32 cellular contexts compared by ENCODE assay signal in genomic region chr16:3485821-3486505, GRCh38. TPM values are rescaled to one million over a fixed set of nuclear protein-coding genes. Genes with fewer than 3 reads are reported as not detected.
A peak's percentile ranks its signal among the peaks of the same experiment; 100 is the strongest.
DNase-seq lines count a peak whose midpoint lies in the region; ATAC-seq, FAIRE-seq and TF ChIP-seq lines count a peak whose summit lies in the region.
"Had no signal": no experiment of that assay in that cellular context is flagged by ENCODE, and none has a peak within 500 bp of the region (broad histone marks: within the 10 kb centered on the region; RNA-seq: fewer than 3 reads in every experiment).

No MANE protein-coding gene starts in this region.

- intact Hi-C loops in activated CD4-positive, alpha-beta T cell treated with anti-CD3 and anti-CD28 coated beads for 36 hours (cut with DNase I, micrococcal nuclease), result no loop called here
- intact Hi-C loops in activated CD4-positive, alpha-beta T cell treated with anti-CD3 and anti-CD28 coated beads, Interleukin-2, amount 10 ng/mL, durations not matched to agents 24 days and 14 days (cut with micrococcal nuclease), result no loop called here
- intact Hi-C loops in HCT116 (cut with micrococcal nuclease), result no loop called here

- no peak overlapping the region for H2BK15ac ChIP-seq in H1 (ENCODE audit: low read length)
- peak overlapping the region; percentile 10 for H2BK15ac ChIP-seq in neuronal stem cell (ENCODE audit: low read length)

- RAD21 ChIA-PET in HCT116 (lab: Charles Lee; ENCODE audit: low non-redundant PET in 1 of 2, low total read pairs in 2 of 2, uncharacterized antibody in 2 of 2, unreplicated experiment in 2 of 2), result no interaction called here

- no peaks in the 10 kb centered on the region for H3K27me3 Mint-ChIP-seq in activated CD4-positive, alpha-beta T cell treated with anti-CD3 and anti-CD28 coated beads for 36 hours
- no peaks in the 10 kb centered on the region for H3K27me3 Mint-ChIP-seq in activated CD4-positive, alpha-beta T cell treated with anti-CD3 and anti-CD28 coated beads, Interleukin-2, amount 10 ng/mL, durations not matched to agents 24 days and 14 days
- H3K27me3 Mint-ChIP-seq: activated CD4-positive, alpha-beta T cell treated with anti-CD3 and anti-CD28 coated beads, Interleukin-2, amount 10 ng/mL, durations not matched to agents 7 days and 5 days; activated naive CD4-positive, alpha-beta T cell treated with anti-CD3 and anti-CD28 coated beads, Interleukin-2, amount 10 ng/mL, durations not matched to agents 7 days and 5 days; CD8-positive, alpha-beta memory T cell; stimulated activated memory B cell treated with anti-CD40 and anti-IgM and Interleukin-4, amounts not matched to agents 10 μg/mL and 1 μg/mL and 100 μg/mL, for 72 hours had no signal

- H3K9ac ChIP-seq in HCT116 (ENCODE audit: low read length) (no peak overlapping the region), H1 (replicated peaks in 1 of 4; ENCODE audit: extremely low read depth in 1 of 4, low read depth in 3 of 4, low read length in 3 of 4) (no peak overlapping the region; a peak in 1 of 7 replicates), neuronal stem cell (ENCODE audit: low read depth, low read length, poor library complexity) (peak overlapping the region; percentile 40)

- H3K23ac ChIP-seq in H1 (ENCODE audit: insufficient read length) (no peak overlapping the region), neuronal stem cell (ENCODE audit: low read depth, low read length, poor library complexity) (peak overlapping the region; percentile 87)

- no peak for DNase-seq in activated CD4-positive, alpha-beta T cell treated with anti-CD3 and anti-CD28 coated beads for 36 hours
- no peak for DNase-seq in activated CD4-positive, alpha-beta T cell treated with anti-CD3 and anti-CD28 coated beads, Interleukin-2, amount 10 ng/mL, durations not matched to agents 24 days and 14 days
- no peak for DNase-seq in HCT116 (ENCODE audit: low read depth, low spot score)
- no peak for DNase-seq in H1 (ENCODE audit: low read depth in 1 of 2, low spot score in 2 of 2)
- DNase-seq in neuronal stem cell (ENCODE audit: low spot score), result no peak
- no peak for DNase-seq in NCI-H345 treated with DMSO at 0.1 percent for 48 hours (lab: John Stamatoyannopoulos, UW; ENCODE audit: unreplicated experiment)
- no peak for DNase-seq in NCI-H446 treated with DMSO at 0.1 percent for 48 hours (lab: John Stamatoyannopoulos, UW)
- DNase-seq in SHP77 treated with DMSO at 0.1 percent for 48 hours (lab: John Stamatoyannopoulos, UW), result no peak
- DNase-seq: activated CD4-positive, alpha-beta T cell treated with anti-CD3 and anti-CD28 coated beads, Interleukin-2, amount 10 ng/mL, durations not matched to agents 7 days and 5 days; activated naive CD4-positive, alpha-beta T cell treated with anti-CD3 and anti-CD28 coated beads, Interleukin-2, amount 10 ng/mL, durations not matched to agents 7 days and 5 days; amniotic stem cell; DMS79 treated with DMSO at 0.1 percent for 48 hours; HFFc6; mammary epithelial cell; NCI-H2171 treated with DMSO at 0.1 percent for 48 hours; NCI-H526; stimulated activated CD4-positive, alpha-beta T cell treated with anti-CD3 and anti-CD28 coated beads, Interleukin-4, amount 100 ng/mL, for 1 hour had no signal

- no peaks in the 10 kb centered on the region for H3K9me3 Mint-ChIP-seq in activated CD4-positive, alpha-beta T cell treated with anti-CD3 and anti-CD28 coated beads for 36 hours (ENCODE audit: low read depth)
- no peaks in the 10 kb centered on the region for H3K9me3 Mint-ChIP-seq in activated CD4-positive, alpha-beta T cell treated with anti-CD3 and anti-CD28 coated beads, Interleukin-2, amount 10 ng/mL, durations not matched to agents 24 days and 14 days
- H3K9me3 Mint-ChIP-seq: activated CD4-positive, alpha-beta T cell treated with anti-CD3 and anti-CD28 coated beads, Interleukin-2, amount 10 ng/mL, durations not matched to agents 7 days and 5 days; activated naive CD4-positive, alpha-beta T cell treated with anti-CD3 and anti-CD28 coated beads, Interleukin-2, amount 10 ng/mL, durations not matched to agents 7 days and 5 days; CD8-positive, alpha-beta memory T cell; HFFc6; stimulated activated memory B cell treated with anti-CD40 and anti-IgM and Interleukin-4, amounts not matched to agents 10 μg/mL and 1 μg/mL and 100 μg/mL, for 72 hours; T-helper 1 cell treated with Interleukin-12 subunit alpha and Interleukin-12 subunit beta and Interleukin-4 antibody, amounts not matched to agents 30 μg/mL and 1 μg/mL, for 36 hours had no signal

- ATAC-seq in activated CD4-positive, alpha-beta T cell treated with anti-CD3 and anti-CD28 coated beads for 36 hours, result peak; percentile 27
- peak; percentile 25; the same call in 1 of the 2 replicates for ATAC-seq in HCT116
- ATAC-seq: stimulated activated memory B cell treated with anti-CD40 and anti-IgM and Interleukin-4, amounts not matched to agents 10 μg/mL and 1 μg/mL and 100 μg/mL, for 72 hours had no signal

- CTCF ChIA-PET in activated CD4-positive, alpha-beta T cell treated with anti-CD3 and anti-CD28 coated beads for 36 hours (lab: Charles Lee), result interaction anchor here (0.6 kb wide), 1 partner anchor 114 kb away, joined by 4 read pairs; no protein-coding TSS in a partner anchor
- CTCF ChIA-PET in HCT116 (lab: Charles Lee) (no interaction called here), H1 (lab: Charles Lee; ENCODE audit: partially characterized antibody) (interaction anchor here (0.6 to 6.7 kb wide), 10 partner anchors 8 to 203 kb away, joined by 3 to 27 read pairs (median 3); partner anchors contain the start of genes C16orf90 and CLUAP1)

- no peak for TF ChIP-seq RAD21 in HCT116 (IDR thresholded peaks at IDR 0.05; ENCODE audit: low read depth)
- TF ChIP-seq RAD21 in H1 (IDR thresholded peaks at IDR 0.05 in 1 of 2, conservative IDR thresholded peaks at IDR 0.05 in 1 of 2; ENCODE audit: low read depth in 2 of 2, low read length in 2 of 2), result peak; percentile 32 to 50; a peak in 3 of 4 replicates

- no peak overlapping the region for H3K4ac ChIP-seq in H1 (replicated peaks; ENCODE audit: insufficient read length, low read depth, low read length)
- H3K4ac ChIP-seq in neuronal stem cell (ENCODE audit: low read length), result no peak overlapping the region

- no TSS peak for BruUV-seq in HCT116 (replicated peaks; lab: Mats Ljungman, UMichigan)

- no peaks in the 10 kb centered on the region for H3K9me2 ChIP-seq in HCT116 (ENCODE audit: insufficient read depth)

- no peak for TF ChIP-seq EP300 in H1 (IDR thresholded peaks at IDR 0.05; ENCODE audit: borderline replicate concordance in 1 of 2, low read depth in 2 of 2, low read length in 2 of 2)

- H2BK120ac ChIP-seq in H1 (replicated peaks; ENCODE audit: low read depth, low read length) (no peak overlapping the region), neuronal stem cell (ENCODE audit: low read depth, low read length) (no peak overlapping the region)

- no peak overlapping the region for H2BK12ac ChIP-seq in H1 (ENCODE audit: low read depth, low read length)
- no peak overlapping the region for H2BK12ac ChIP-seq in neuronal stem cell (ENCODE audit: low read length)

- H3K14ac ChIP-seq in H1 (ENCODE audit: insufficient read length), result no peak overlapping the region
- no peak overlapping the region for H3K14ac ChIP-seq in neuronal stem cell (ENCODE audit: low read length)

- no peak for TF ChIP-seq CTCF in HCT116 (IDR thresholded peaks at IDR 0.05 in 2 of 3, conservative IDR thresholded peaks at IDR 0.05 in 1 of 3; ENCODE audit: borderline replicate concordance in 1 of 3, insufficient read depth in 1 of 3, low read depth in 2 of 3, low read length in 2 of 3)
- TF ChIP-seq CTCF in H1 (IDR thresholded peaks at IDR 0.05; ENCODE audit: control extremely low read depth in 1 of 3, insufficient read depth in 1 of 3, low read depth in 1 of 3, low read length in 3 of 3), result peak; percentile 51 to 70 (median 68)

- H3K4me3 ChIP-seq in HCT116 (replicated peaks in 1 of 2; ENCODE audit: low read depth in 1 of 2, low read length in 2 of 2), result no peak overlapping the region
- no peak overlapping the region for H3K4me3 ChIP-seq in H1 (ENCODE audit: extremely low read depth in 1 of 4, insufficient read depth in 2 of 4, low read depth in 3 of 4, low read length in 4 of 4)
- H3K4me3 ChIP-seq in neuronal stem cell (ENCODE audit: low read length in 2 of 2), result peak overlapping the region in 1 of 2 donors; percentile 41
- H3K4me3 ChIP-seq: A549, Peyer's patch, suprapubic skin had no signal

- H3K9me3 ChIP-seq in HCT116 (ENCODE audit: control insufficient read depth in 1 of 2, insufficient read depth in 1 of 2, low read depth in 1 of 2, low read length in 2 of 2) (no peaks in the 10 kb centered on the region), H1 (ENCODE audit: insufficient read depth in 2 of 2, low read depth in 1 of 2, low read length in 1 of 2) (no peaks in the 10 kb centered on the region), neuronal stem cell (replicated peaks in 1 of 2; ENCODE audit: control insufficient read depth in 2 of 2, insufficient read depth in 1 of 2, low read depth in 1 of 2, low read length in 2 of 2) (peaks cover 0 to 3% of the 10 kb centered on the region in 2 donors)
- H3K9me3 ChIP-seq: A549, Peyer's patch, suprapubic skin had no signal

- H3K27me3 ChIP-seq in HCT116 (ENCODE audit: insufficient read depth, low read length) (no peaks in the 10 kb centered on the region), H1 (replicated peaks in 1 of 4; ENCODE audit: control insufficient read depth in 3 of 4, extremely low read depth in 1 of 4, insufficient read depth in 3 of 4, low read length in 3 of 4) (no peaks in the 10 kb centered on the region), neuronal stem cell (ENCODE audit: control insufficient read depth in 3 of 3, insufficient read depth in 3 of 3, low read depth in 1 of 3, low read length in 3 of 3) (no peaks in the 10 kb centered on the region)
- H3K27me3 ChIP-seq: Peyer's patch, suprapubic skin had no signal

- H4K8ac ChIP-seq in H1 (ENCODE audit: extremely low read depth, insufficient read depth, low read length) (no peak overlapping the region), neuronal stem cell (ENCODE audit: low read depth, low read length) (no peak overlapping the region)

- H3K4me1 Mint-ChIP-seq in activated CD4-positive, alpha-beta T cell treated with anti-CD3 and anti-CD28 coated beads for 36 hours, result no peaks in the 10 kb centered on the region
- H3K4me1 Mint-ChIP-seq in activated CD4-positive, alpha-beta T cell treated with anti-CD3 and anti-CD28 coated beads, Interleukin-2, amount 10 ng/mL, durations not matched to agents 24 days and 14 days, result no peaks in the 10 kb centered on the region
- H3K4me1 Mint-ChIP-seq: activated CD4-positive, alpha-beta T cell treated with anti-CD3 and anti-CD28 coated beads, Interleukin-2, amount 10 ng/mL, durations not matched to agents 7 days and 5 days; activated naive CD4-positive, alpha-beta T cell treated with anti-CD3 and anti-CD28 coated beads, Interleukin-2, amount 10 ng/mL, durations not matched to agents 7 days and 5 days had no signal

- H2BK20ac ChIP-seq in H1 (ENCODE audit: low read length), result no peak overlapping the region

- no peak overlapping the region for H4K91ac ChIP-seq in H1 (replicated peaks; ENCODE audit: insufficient read length, low read length)
- H4K91ac ChIP-seq in neuronal stem cell (ENCODE audit: low read depth, low read length, poor library complexity), result no peak overlapping the region

- FAIRE-seq in H1 (lab: Jason Lieb, UNC), result no peak
- FAIRE-seq: A549, bronchial epithelial cell, endothelial cell of umbilical vein, HTR-8/SVneo, urothelium cell line had no signal

- H3K4me2 ChIP-seq in HCT116 (ENCODE audit: low read length) (no peak overlapping the region), H1 (ENCODE audit: insufficient read depth in 1 of 2, low read depth in 2 of 2, low read length in 2 of 2) (no peak overlapping the region), neuronal stem cell (ENCODE audit: insufficient read depth, low read length, poor library complexity, severe bottlenecking) (no peak overlapping the region)
- H3K4me2 ChIP-seq: A549 had no signal

- H3K79me1 ChIP-seq in H1 (ENCODE audit: low read depth, low read length) (peaks cover 3% of the 10 kb centered on the region; the same call in 1 of the 2 replicates), neuronal stem cell (ENCODE audit: low read depth, low read length) (peaks cover 10% of the 10 kb centered on the region)

- POLR2A ChIA-PET in activated CD4-positive, alpha-beta T cell treated with anti-CD3 and anti-CD28 coated beads for 36 hours (lab: Charles Lee), result no interaction called here
- POLR2A ChIA-PET in HCT116 (lab: Charles Lee), result no interaction called here
- POLR2A ChIA-PET in H1 (lab: Charles Lee; ENCODE audit: partially characterized antibody), result interaction anchor here (0.9 to 2.7 kb wide), 4 partner anchors 15 to 202 kb away, joined by 3 to 9 read pairs (median 4); partner anchors contain the start of genes CLUAP1 and ZNF263

- no peaks in the 10 kb centered on the region for H4K20me1 ChIP-seq in HCT116 (ENCODE audit: insufficient read depth)
- peaks cover 2 to 18% of the 10 kb centered on the region in 2 experiments for H4K20me1 ChIP-seq in H1 (replicated peaks in 1 of 2; ENCODE audit: control insufficient read depth in 1 of 2, insufficient read depth in 2 of 2, low read length in 2 of 2)

- H2BK5ac ChIP-seq in H1 (ENCODE audit: low read depth, low read length), result peak overlapping the region; percentile 30; the same call in 1 of the 2 replicates
- no peak overlapping the region for H2BK5ac ChIP-seq in neuronal stem cell (ENCODE audit: low read length)

- H3K36me3 ChIP-seq in HCT116 (ENCODE audit: control insufficient read depth in 1 of 2, insufficient read depth in 2 of 2, low read length in 2 of 2) (peaks cover 15 to 20% of the 10 kb centered on the region in 2 experiments; a peak in 3 of 4 replicates), H1 (ENCODE audit: control insufficient read depth in 2 of 4, insufficient read depth in 4 of 4, low read length in 3 of 4) (peaks cover 5 to 21% (median 17%) of the 10 kb centered on the region in 4 experiments; a peak in 5 of 8 replicates), neuronal stem cell (replicated peaks in 1 of 2; ENCODE audit: control insufficient read depth in 2 of 2, insufficient read depth in 2 of 2, low read length in 2 of 2) (peaks cover 43 to 69% of the 10 kb centered on the region in 2 donors)

- H3K18ac ChIP-seq in H1 (ENCODE audit: extremely low read depth, low read length) (no peak overlapping the region), neuronal stem cell (ENCODE audit: low read length) (peak overlapping the region; percentile 36)

- H3K79me2 ChIP-seq in HCT116 (ENCODE audit: insufficient read depth, low read length), result peaks cover 10% of the 10 kb centered on the region; the same call in 1 of the 2 replicates
- H3K79me2 ChIP-seq in H1 (ENCODE audit: control insufficient read depth in 1 of 2, insufficient read depth in 2 of 2, low read length in 2 of 2), result no peaks in the 10 kb centered on the region

- H3K4me1 ChIP-seq in HCT116 (ENCODE audit: control insufficient read depth in 1 of 2, insufficient read depth in 2 of 2, low read length in 2 of 2) (no peaks in the 10 kb centered on the region), H1 (replicated peaks in 1 of 4; ENCODE audit: control insufficient read depth in 3 of 4, insufficient read depth in 4 of 4, low read length in 3 of 4) (peaks cover 0 to 6% (median 1%) of the 10 kb centered on the region in 4 experiments; a peak in 2 of 7 replicates), neuronal stem cell (ENCODE audit: control insufficient read depth in 2 of 2, insufficient read depth in 1 of 2, low read depth in 1 of 2, low read length in 2 of 2) (peaks cover 0 to 3% of the 10 kb centered on the region in 2 donors)
- H3K4me1 ChIP-seq: A549, Peyer's patch, suprapubic skin had no signal

- no peaks in the 10 kb centered on the region for H3K23me2 ChIP-seq in H1 (ENCODE audit: low read depth, low read length)

- no peak overlapping the region for H3K4me3 Mint-ChIP-seq in activated CD4-positive, alpha-beta T cell treated with anti-CD3 and anti-CD28 coated beads for 36 hours
- H3K4me3 Mint-ChIP-seq in activated CD4-positive, alpha-beta T cell treated with anti-CD3 and anti-CD28 coated beads, Interleukin-2, amount 10 ng/mL, durations not matched to agents 24 days and 14 days, result no peak overlapping the region
- H3K4me3 Mint-ChIP-seq: activated CD4-positive, alpha-beta T cell treated with anti-CD3 and anti-CD28 coated beads, Interleukin-2, amount 10 ng/mL, durations not matched to agents 7 days and 5 days; activated naive CD4-positive, alpha-beta T cell treated with anti-CD3 and anti-CD28 coated beads, Interleukin-2, amount 10 ng/mL, durations not matched to agents 7 days and 5 days; HFFc6; stimulated activated memory B cell treated with anti-CD40 and anti-IgM and Interleukin-4, amounts not matched to agents 10 μg/mL and 1 μg/mL and 100 μg/mL, for 72 hours; T-helper 1 cell treated with Interleukin-12 subunit alpha and Interleukin-12 subunit beta and Interleukin-4 antibody, amounts not matched to agents 30 μg/mL and 1 μg/mL, for 36 hours had no signal

- no peak overlapping the region for H3K27ac ChIP-seq in HCT116 (ENCODE audit: low read depth, low read length)
- no peak overlapping the region for H3K27ac ChIP-seq in H1 (ENCODE audit: low read depth, low read length)
- no peak overlapping the region for H3K27ac ChIP-seq in neuronal stem cell (replicated peaks; ENCODE audit: low read length)
- H3K27ac ChIP-seq: A549, Peyer's patch, suprapubic skin had no signal

- H2AFZ ChIP-seq in HCT116 (ENCODE audit: low read depth, low read length, poor library complexity, severe bottlenecking), result no peak overlapping the region
- H2AFZ ChIP-seq in H1 (ENCODE audit: low read length), result no peak overlapping the region
- no peak overlapping the region for H2AFZ ChIP-seq in neuronal stem cell (ENCODE audit: low read length)

- H2AK5ac ChIP-seq in H1 (ENCODE audit: low read depth, low read length), result no peak overlapping the region
- H2AK5ac ChIP-seq in neuronal stem cell (ENCODE audit: low read depth, low read length), result no peak overlapping the region

- 92% methylated on average over 7 of the region's 20 CpGs; no CpG with 5 or more reads in 1 of the 2 experiments for WGBS in H1 (ENCODE audit: extremely low coverage in 1 of 2, insufficient coverage in 1 of 2, insufficient read length in 1 of 2, insufficient replicate concordance in 2 of 2, low coverage in 1 of 2, low lambda C conversion rate in 2 of 2, missing lambda C conversion rate in 1 of 2), 2 experiments
- WGBS in neuronal stem cell (ENCODE audit: extremely low coverage in 2 of 2, insufficient read length in 2 of 2, insufficient replicate concordance in 1 of 2), 2 donors, result no CpG with 5 or more reads among the region's 20 CpGs

- TF ChIP-seq POLR2A in HCT116 (IDR thresholded peaks at IDR 0.05; ENCODE audit: borderline replicate concordance, extremely low read depth, insufficient read depth, insufficient read length) (no peak), H1 (IDR thresholded peaks at IDR 0.05; ENCODE audit: control extremely low read depth in 1 of 2, low read depth in 2 of 2, low read length in 2 of 2) (no peak)

- no peak overlapping the region for H3K27ac Mint-ChIP-seq in activated CD4-positive, alpha-beta T cell treated with anti-CD3 and anti-CD28 coated beads for 36 hours
- no peak overlapping the region for H3K27ac Mint-ChIP-seq in activated CD4-positive, alpha-beta T cell treated with anti-CD3 and anti-CD28 coated beads, Interleukin-2, amount 10 ng/mL, durations not matched to agents 24 days and 14 days
- H3K27ac Mint-ChIP-seq: activated naive CD4-positive, alpha-beta T cell treated with anti-CD3 and anti-CD28 coated beads, Interleukin-2, amount 10 ng/mL, durations not matched to agents 7 days and 5 days; HFFc6; stimulated activated memory B cell treated with anti-CD40 and anti-IgM and Interleukin-4, amounts not matched to agents 10 μg/mL and 1 μg/mL and 100 μg/mL, for 72 hours; T-helper 1 cell treated with Interleukin-12 subunit alpha and Interleukin-12 subunit beta and Interleukin-4 antibody, amounts not matched to agents 30 μg/mL and 1 μg/mL, for 36 hours had no signal

- peaks cover 20% of the 10 kb centered on the region for H3K36me3 Mint-ChIP-seq in activated CD4-positive, alpha-beta T cell treated with anti-CD3 and anti-CD28 coated beads for 36 hours (ENCODE audit: low read depth)
- H3K36me3 Mint-ChIP-seq in activated CD4-positive, alpha-beta T cell treated with anti-CD3 and anti-CD28 coated beads, Interleukin-2, amount 10 ng/mL, durations not matched to agents 24 days and 14 days (ENCODE audit: low read depth), result peaks cover 34% of the 10 kb centered on the region

- H4K5ac ChIP-seq in H1 (ENCODE audit: insufficient read length, low read depth, low read length), result no peak overlapping the region

- H3K56ac ChIP-seq in H1 (replicated peaks; ENCODE audit: insufficient read length, low read depth, low read length), result no peak overlapping the region

RNA-seq across cellular contexts. Expression of gene C16orf90, which starts 9.3 kb away (rescaled TPM):
- total RNA-seq in activated CD4-positive, alpha-beta T cell treated with anti-CD3 and anti-CD28 coated beads for 36 hours, result not detected
- not detected in 2 replicates for total RNA-seq in activated CD4-positive, alpha-beta T cell treated with anti-CD3 and anti-CD28 coated beads, Interleukin-2, amount 10 ng/mL, durations not matched to agents 24 days and 14 days
- total RNA-seq in HCT116 (2021; ENCODE audit: unreplicated experiment), result not detected
- not detected in 2 replicates for polyA plus RNA-seq in HCT116 (2012)
- not detected in 2 replicates for total RNA-seq in H1 (2021; fragmentation: NEBNext Ultra II Directional; extraction: Animal tissue kit (Norgen Biotek cat#: 25700))
- polyA plus RNA-seq in H1 (2011; rRNA removed), result not detected in 2 replicates
- not detected for polyA plus RNA-seq in H1 (2011; cell fraction: cytosol; rRNA removed)
- not detected for polyA plus RNA-seq in H1 (2011; cell fraction: nucleus; rRNA removed)
- polyA plus RNA-seq in H1 (2012, experiment 1 of 2), result not detected in 4 replicates
- not detected for polyA plus RNA-seq in H1 (2012, experiment 2 of 2)
- polyA plus RNA-seq in H1 (2013, experiment 1 of 2), result not detected
- not detected for polyA plus RNA-seq in H1 (2013, experiment 2 of 2)
- not detected in 2 replicates for polyA minus RNA-seq in H1 (2011; rRNA and poly(A)+ RNA removed)
- not detected for polyA minus RNA-seq in H1 (2011; cell fraction: cytosol; rRNA and poly(A)+ RNA removed)
- polyA minus RNA-seq in H1 (2011; cell fraction: nucleus; rRNA and poly(A)+ RNA removed), result not detected
- polyA plus RNA-seq in neuronal stem cell (2013, experiment 1 of 2), result not detected
- polyA plus RNA-seq in neuronal stem cell (2013, experiment 2 of 2), result not detected
- total RNA-seq: activated CD4-positive, alpha-beta T cell treated with anti-CD3 and anti-CD28 coated beads, Interleukin-2, amount 10 ng/mL, durations not matched to agents 7 days and 5 days; bronchial epithelial cell; CD8-positive, alpha-beta memory T cell; dermis microvascular lymphatic vessel endothelial cell; endothelial cell of umbilical vein; HFFc6; kidney epithelial cell; mammary epithelial cell; omental fat pad; Peyer's patch; renal cortical epithelial cell; SK-MEL-5; suprapubic skin had no signal
- polyA plus RNA-seq: A549; CD8-positive, alpha-beta memory T cell; endothelial cell of umbilical vein; mammary epithelial cell had no signal

RNA-seq across cellular contexts. Expression of gene CLUAP1, which starts 14.8 kb away (rescaled TPM):
- 10 to 100 TPM; 20.2 to 21.3 TPM for total RNA-seq in activated CD4-positive, alpha-beta T cell treated with anti-CD3 and anti-CD28 coated beads for 36 hours
- total RNA-seq in activated CD4-positive, alpha-beta T cell treated with anti-CD3 and anti-CD28 coated beads, Interleukin-2, amount 10 ng/mL, durations not matched to agents 24 days and 14 days, result 19.6 and 22.5 TPM in 2 replicates
- 27.4 TPM for total RNA-seq in HCT116 (2021; ENCODE audit: unreplicated experiment)
- 18.8 and 23.3 TPM in 2 replicates for polyA plus RNA-seq in HCT116 (2012)
- 11.5 and 15.1 TPM in 2 replicates for total RNA-seq in H1 (2021; fragmentation: NEBNext Ultra II Directional; extraction: Animal tissue kit (Norgen Biotek cat#: 25700))
- polyA plus RNA-seq in H1 (2011; rRNA removed), result 4.0 and 4.8 TPM in 2 replicates
- 8.8 TPM for polyA plus RNA-seq in H1 (2011; cell fraction: cytosol; rRNA removed)
- 4.2 TPM for polyA plus RNA-seq in H1 (2011; cell fraction: nucleus; rRNA removed)
- 8.5 to 13.0 TPM (median 11.9 TPM) in 4 replicates for polyA plus RNA-seq in H1 (2012, experiment 1 of 2)
- polyA plus RNA-seq in H1 (2012, experiment 2 of 2), result 2.7 TPM
- 6.9 TPM for polyA plus RNA-seq in H1 (2013, experiment 1 of 2)
- 6.8 TPM for polyA plus RNA-seq in H1 (2013, experiment 2 of 2)
- polyA minus RNA-seq in H1 (2011; rRNA and poly(A)+ RNA removed), result 9.0 and 13.4 TPM in 2 replicates
- polyA minus RNA-seq in H1 (2011; cell fraction: cytosol; rRNA and poly(A)+ RNA removed), result 12.3 TPM
- polyA minus RNA-seq in H1 (2011; cell fraction: nucleus; rRNA and poly(A)+ RNA removed), result 10.6 TPM
- 16.0 TPM for polyA plus RNA-seq in neuronal stem cell (2013, experiment 1 of 2)
- polyA plus RNA-seq in neuronal stem cell (2013, experiment 2 of 2), result 15.9 TPM

RNA-seq across cellular contexts. Expression of gene NAA60, which starts 42.5 kb away (rescaled TPM):
- 10 to 100 TPM; 25.9 to 38.9 TPM for total RNA-seq in activated CD4-positive, alpha-beta T cell treated with anti-CD3 and anti-CD28 coated beads for 36 hours
- total RNA-seq in activated CD4-positive, alpha-beta T cell treated with anti-CD3 and anti-CD28 coated beads, Interleukin-2, amount 10 ng/mL, durations not matched to agents 24 days and 14 days, result 31.4 and 34.7 TPM in 2 replicates
- 32.2 TPM for total RNA-seq in HCT116 (2021; ENCODE audit: unreplicated experiment)
- 24.6 and 25.4 TPM in 2 replicates for polyA plus RNA-seq in HCT116 (2012)
- total RNA-seq in H1 (2021; fragmentation: NEBNext Ultra II Directional; extraction: Animal tissue kit (Norgen Biotek cat#: 25700)), result 47.6 and 48.3 TPM in 2 replicates
- polyA plus RNA-seq in H1 (2011; rRNA removed), result 34.1 and 61.0 TPM in 2 replicates
- polyA plus RNA-seq in H1 (2011; cell fraction: cytosol; rRNA removed), result 33.0 TPM
- polyA plus RNA-seq in H1 (2011; cell fraction: nucleus; rRNA removed), result 48.7 TPM
- polyA plus RNA-seq in H1 (2012, experiment 1 of 2), result 41.4 to 49.1 TPM (median 44.4 TPM) in 4 replicates
- 52.5 TPM for polyA plus RNA-seq in H1 (2012, experiment 2 of 2)
- 47.4 TPM for polyA plus RNA-seq in H1 (2013, experiment 1 of 2)
- 50.5 TPM for polyA plus RNA-seq in H1 (2013, experiment 2 of 2)
- polyA minus RNA-seq in H1 (2011; rRNA and poly(A)+ RNA removed), result 17.2 and 21.9 TPM in 2 replicates
- polyA minus RNA-seq in H1 (2011; cell fraction: cytosol; rRNA and poly(A)+ RNA removed), result 29.6 TPM
- polyA minus RNA-seq in H1 (2011; cell fraction: nucleus; rRNA and poly(A)+ RNA removed), result 22.6 TPM
- polyA plus RNA-seq in neuronal stem cell (2013, experiment 1 of 2), result 60.5 TPM
- polyA plus RNA-seq in neuronal stem cell (2013, experiment 2 of 2), result 63.6 TPM

RNA-seq across cellular contexts. Expression of gene ZNF597, which starts 42.7 kb away (rescaled TPM):
- total RNA-seq in activated CD4-positive, alpha-beta T cell treated with anti-CD3 and anti-CD28 coated beads for 36 hours, result 1 to 10 TPM; 1.9 to 2.4 TPM
- total RNA-seq in activated CD4-positive, alpha-beta T cell treated with anti-CD3 and anti-CD28 coated beads, Interleukin-2, amount 10 ng/mL, durations not matched to agents 24 days and 14 days, result 1.9 and 2.1 TPM in 2 replicates
- total RNA-seq in HCT116 (2021; ENCODE audit: unreplicated experiment), result 3.2 TPM
- polyA plus RNA-seq in HCT116 (2012), result 0.95 and 1.1 TPM in 2 replicates
- total RNA-seq in H1 (2021; fragmentation: NEBNext Ultra II Directional; extraction: Animal tissue kit (Norgen Biotek cat#: 25700)), result 2.3 and 2.6 TPM in 2 replicates
- polyA plus RNA-seq in H1 (2011; rRNA removed), result 0.63 and 0.68 TPM in 2 replicates
- 0.94 TPM for polyA plus RNA-seq in H1 (2011; cell fraction: cytosol; rRNA removed)
- polyA plus RNA-seq in H1 (2011; cell fraction: nucleus; rRNA removed), result 0.68 TPM
- 1.1 to 1.7 TPM (median 1.3 TPM) in 4 replicates for polyA plus RNA-seq in H1 (2012, experiment 1 of 2)
- 0.14 TPM for polyA plus RNA-seq in H1 (2012, experiment 2 of 2)
- 1.5 TPM for polyA plus RNA-seq in H1 (2013, experiment 1 of 2)
- polyA plus RNA-seq in H1 (2013, experiment 2 of 2), result 1.6 TPM
- polyA minus RNA-seq in H1 (2011; rRNA and poly(A)+ RNA removed), result 2.2 and 2.7 TPM in 2 replicates
- 1.0 TPM for polyA minus RNA-seq in H1 (2011; cell fraction: cytosol; rRNA and poly(A)+ RNA removed)
- polyA minus RNA-seq in H1 (2011; cell fraction: nucleus; rRNA and poly(A)+ RNA removed), result 2.4 TPM
- 0.88 TPM for polyA plus RNA-seq in neuronal stem cell (2013, experiment 1 of 2)
- polyA plus RNA-seq in neuronal stem cell (2013, experiment 2 of 2), result 0.89 TPM

Comparison
In these comparisons a context has a peak if more than half of its experiments do, and no peak if none do; other contexts are left out.
1. CTCF ChIP-seq: peak in H1 (3 of 3); none in HCT116 (0 of 3).